9 cellular contexts compared by ENCODE assay signal in the genomic region with DNA sequence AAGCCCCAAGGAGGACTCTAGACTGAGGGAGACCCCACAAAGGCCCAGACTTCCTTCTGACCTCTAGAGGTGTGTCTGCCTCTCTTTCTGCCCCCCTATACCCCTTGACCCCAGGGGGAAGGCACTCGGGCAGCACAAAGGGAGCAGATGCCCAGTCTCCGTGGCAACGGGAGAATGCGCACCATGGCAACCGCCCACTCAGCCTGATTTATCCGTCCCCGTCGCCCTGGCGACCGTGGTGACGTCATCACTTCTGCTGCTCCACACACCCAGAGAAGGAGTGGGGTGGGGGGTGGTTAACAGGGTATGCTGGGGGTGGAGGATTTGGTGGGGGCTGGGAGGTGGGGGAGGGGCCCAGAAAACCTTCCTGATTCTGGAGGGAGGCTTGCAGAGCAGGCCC. TPM values are rescaled to one million over a fixed set of nuclear protein-coding genes. Genes with fewer than 3 reads are reported as not detected.
DNase-seq lines count a peak whose midpoint lies in the region; ATAC-seq and TF ChIP-seq lines count a peak whose summit lies in the region.
"Had no signal": no experiment of that assay in that cellular context is flagged by ENCODE, and none has a peak within 500 bp of the region (broad histone marks: within the 10 kb centered on the region; RNA-seq: fewer than 3 reads in every experiment).

No MANE protein-coding gene starts in this region.

- CTCF ChIA-PET in GM10248 (lab: Yijun Ruan, JAX), result no interaction called here

- POLR2A ChIA-PET in GM10248 (lab: Yijun Ruan, JAX), result no interaction called here

- H3K4me1 ChIP-seq in BLaER1 (peaks cover 70% of the 10 kb centered on the region), stomach (no peaks in the 10 kb centered on the region)

- peak overlapping the region; percentile 95 for H3K4me2 ChIP-seq in BLaER1

- intact Hi-C loops in stomach (cut with DNase I; ENCODE audit: low total_unique reads), result no loop called here

- WGBS in stomach, 5 donors, result 52 to 63% (median 53%) methylated on average over 10 to 11 of the region's 11 CpGs

- H3K9ac ChIP-seq in BLaER1, result no peak overlapping the region

- H3K4me3 ChIP-seq in BLaER1 (no peak overlapping the region), MG63 (no peak overlapping the region), stomach (no peak overlapping the region)

- H3K27me3 ChIP-seq in BLaER1 (peaks cover 5% of the 10 kb centered on the region; the same call in 1 of the 2 replicates), MG63 (no peaks in the 10 kb centered on the region; the same call in 1 of the 2 replicates), stomach (peaks cover 0 to 21% (median 0%) of the 10 kb centered on the region in 3 donors)

- TF ChIP-seq EP300 in stomach (IDR thresholded peaks at IDR 0.05), result no peak

- no peaks in the 10 kb centered on the region for H3K9me3 ChIP-seq in BLaER1
- no peaks in the 10 kb centered on the region for H3K9me3 ChIP-seq in MG63
- H3K9me3 ChIP-seq in stomach, result no peaks in the 10 kb centered on the region

- H3K27ac ChIP-seq in BLaER1, result no peak overlapping the region
- no peak overlapping the region for H3K27ac ChIP-seq in stomach

- DNase-seq in MG63, result peak; percentile 38
- peak; percentile 60 to 62 for DNase-seq in activated T-cell treated with anti-CD3 and anti-CD28 coated beads, Interleukin-2, amount 50 U/mL, for 48 hours
- peak; percentile 52 for DNase-seq in iris pigment epithelial cell (ENCODE audit: low read depth)
- DNase-seq in GM10248 (ENCODE audit: extremely low spot score), result no peak
- no peak for DNase-seq in stomach

- ATAC-seq in GM21737 (IDR thresholded peaks at IDR 0.05; ENCODE audit: unreplicated experiment) (no peak), GM21360 (IDR thresholded peaks at IDR 0.05; ENCODE audit: unreplicated experiment) (no peak)

- H4K20me1 ChIP-seq in BLaER1, result no peaks in the 10 kb centered on the region

- TF ChIP-seq CTCF in GM10248 (IDR thresholded peaks at IDR 0.05; ENCODE audit: control extremely low read depth, extremely low read depth, low read depth, missing control alignments), result no peak
- TF ChIP-seq CTCF in stomach (IDR thresholded peaks at IDR 0.05), result no peak

- no peaks in the 10 kb centered on the region for H3K36me3 ChIP-seq in BLaER1
- H3K36me3 ChIP-seq in MG63, result no peaks in the 10 kb centered on the region
- no peaks in the 10 kb centered on the region for H3K36me3 ChIP-seq in stomach

- no peak for TF ChIP-seq POLR2A in stomach (IDR thresholded peaks at IDR 0.05)

RNA-seq across cellular contexts. Expression of a gene that starts 6.4 kb away (rescaled TPM):
- not detected in 2 replicates for total RNA-seq in MG63 (2014; rRNA removed; shearing (Covaris generic); ENCODE audit: low replicate concordance)
- total RNA-seq in stomach, result 10 to 100 TPM in 1 of 5 donors, 1 to 10 TPM in 2, under 1 TPM in 1, not detected in 1; 0.73 to 39.1 (median 1.2) TPM
- polyA plus RNA-seq in stomach, result 1 to 10 TPM in 1 of 3 donors, under 1 TPM in 2; 0.92 to 4.3 (median 0.98) TPM
- polyA plus RNA-seq: liver had no signal

RNA-seq across cellular contexts. Expression of a gene that starts 11.1 kb away (rescaled TPM):
- not detected in 2 replicates for total RNA-seq in MG63 (2014; rRNA removed; shearing (Covaris generic); ENCODE audit: low replicate concordance)
- not detected for total RNA-seq in stomach
- polyA plus RNA-seq in stomach, result 1 to 10 TPM in 1 of 3 donors, not detected in 2; 1.4 TPM
- total RNA-seq: liver had no signal
- polyA plus RNA-seq: liver had no signal

RNA-seq across cellular contexts. Expression of a gene that starts 53.1 kb away (rescaled TPM):
- 121 and 167 TPM in 2 replicates for total RNA-seq in MG63 (2014; rRNA removed; shearing (Covaris generic); ENCODE audit: low replicate concordance)
- total RNA-seq in stomach, result 100 to 1,000 TPM in 1 of 5 donors, 10 to 100 TPM in 4; 19.8 to 246 (median 62.9) TPM
- 10 to 100 TPM; 59.5 to 79.7 (median 76.3) TPM for polyA plus RNA-seq in stomach

Comparison
In these comparisons a context has a peak if more than half of its experiments do, and no peak if none do; other contexts are left out.
1. DNase-seq: peak in MG63 (single experiment), activated T-cell treated with anti-CD3 and anti-CD28 coated beads, Interleukin-2, amount 50 U/mL, for 48 hours (2 of 2) and iris pigment epithelial cell (single experiment); none in GM10248 (single experiment) and stomach (single experiment).